Comparison of ENCODE assay signal across 9 cellular contexts in the genomic region with DNA sequence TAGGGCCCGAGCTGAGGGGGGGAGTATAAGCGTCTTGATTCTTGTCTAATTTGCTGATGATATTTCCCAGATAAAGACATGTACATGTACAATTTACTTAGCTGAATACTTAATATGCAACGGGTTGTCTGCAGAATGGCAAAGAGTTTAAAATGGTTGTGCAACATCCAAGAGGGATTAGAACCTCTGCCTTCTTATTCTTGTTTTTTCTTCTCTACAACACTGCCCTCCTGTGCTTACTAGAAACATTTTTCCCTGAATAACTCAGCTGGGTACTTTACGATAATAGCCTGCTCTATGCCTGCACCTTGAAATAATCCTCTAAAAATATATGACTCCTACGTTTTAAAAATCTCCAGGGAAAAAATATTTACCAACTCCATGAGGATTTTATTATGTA. TPM values are rescaled to one million over a fixed set of nuclear protein-coding genes. Genes with fewer than 3 reads are reported as not detected.
A peak's percentile ranks its signal among the peaks of the same experiment; 100 is the strongest.
DNase-seq lines count a peak whose midpoint lies in the region; ATAC-seq, FAIRE-seq and TF ChIP-seq lines count a peak whose summit lies in the region.
"Had no signal": no experiment of that assay in that cellular context is flagged by ENCODE, and none has a peak within 500 bp of the region (broad histone marks: within the 10 kb centered on the region; RNA-seq: fewer than 3 reads in every experiment).

No MANE protein-coding gene starts in this region.

- TF ChIP-seq CTCF in keratinocyte (optimal IDR thresholded peaks at IDR 0.05 in 1 of 3, IDR thresholded peaks at IDR 0.05 in 1 of 3, conservative IDR thresholded peaks at IDR 0.05 in 1 of 3; ENCODE audit: extremely low read depth in 1 of 3, insufficient read depth in 2 of 3, low read length in 3 of 3): peak in 2 of 3 experiments; percentile 29 to 36

- no peaks in the 10 kb centered on the region for H4K20me1 ChIP-seq in keratinocyte (ENCODE audit: control insufficient read depth, extremely low read depth, insufficient read depth, low read length)

- intact Hi-C loops in activated CD4-positive, alpha-beta T cell treated with anti-CD3 and anti-CD28 coated beads for 36 hours (cut with DNase I, micrococcal nuclease): no loop called here

- no peaks in the 10 kb centered on the region for H3K27me3 ChIP-seq in keratinocyte (ENCODE audit: control insufficient read depth, extremely low read depth, insufficient read depth, low read length)

- dilution Hi-C loops in keratinocyte (cut with MboI; ENCODE audit: extremely low pct_ligation_motif_present, low sequenced_read_pairs): no loop called here

- no peaks in the 10 kb centered on the region for H3K4me1 Mint-ChIP-seq in activated CD4-positive, alpha-beta T cell treated with anti-CD3 and anti-CD28 coated beads for 36 hours

- H3K9me3 ChIP-seq in keratinocyte (ENCODE audit: control insufficient read depth, low read depth, low read length): no peaks in the 10 kb centered on the region

- POLR2A ChIA-PET in activated CD4-positive, alpha-beta T cell treated with anti-CD3 and anti-CD28 coated beads for 36 hours (lab: Charles Lee): no interaction called here

- H3K36me3 ChIP-seq in keratinocyte (ENCODE audit: control insufficient read depth in 2 of 2, extremely low read depth in 1 of 2, insufficient read depth in 2 of 2, low read length in 2 of 2): no peaks in the 10 kb centered on the region

- H3K9me3 Mint-ChIP-seq in activated CD4-positive, alpha-beta T cell treated with anti-CD3 and anti-CD28 coated beads for 36 hours (ENCODE audit: low read depth): no peaks in the 10 kb centered on the region

- peaks cover 14% of the 10 kb centered on the region for H3K27me3 Mint-ChIP-seq in activated CD4-positive, alpha-beta T cell treated with anti-CD3 and anti-CD28 coated beads for 36 hours

- H3K4me3 ChIP-seq in keratinocyte (ENCODE audit: control insufficient read depth in 2 of 3, extremely low read depth in 1 of 3, insufficient read depth in 2 of 3, low read depth in 1 of 3, low read length in 3 of 3): no peak overlapping the region

- peak; percentile 2 for DNase-seq in DMS114 treated with DMSO at 0.1 percent for 48 hours (lab: John Stamatoyannopoulos, UW; ENCODE audit: unreplicated experiment)
- peak; percentile 16 for DNase-seq in SK-N-DZ (ENCODE audit: low spot score)
- DNase-seq in keratinocyte (ENCODE audit: low read depth, low spot score): no peak
- no peak for DNase-seq in NCI-H187 (lab: John Stamatoyannopoulos, UW)
- DNase-seq in caudate nucleus (lab: John Stamatoyannopoulos, UW): no peak
- no peak for DNase-seq in activated CD4-positive, alpha-beta T cell treated with anti-CD3 and anti-CD28 coated beads for 36 hours
- DNase-seq in C1 segment of cervical spinal cord (lab: John Stamatoyannopoulos, UW): no peak

- no peak overlapping the region for H3K9ac ChIP-seq in keratinocyte (ENCODE audit: control insufficient read depth, extremely low read depth, insufficient read depth, low read length)

- no peak overlapping the region for H3K27ac ChIP-seq in keratinocyte (ENCODE audit: control insufficient read depth, insufficient read depth, low read length)
- H3K27ac ChIP-seq in caudate nucleus (ENCODE audit: low read depth, low read length): no peak overlapping the region

- H3K4me1 ChIP-seq in keratinocyte (ENCODE audit: control insufficient read depth, extremely low read depth, insufficient read depth, low read length): no peaks in the 10 kb centered on the region

- no peak overlapping the region for H3K27ac Mint-ChIP-seq in activated CD4-positive, alpha-beta T cell treated with anti-CD3 and anti-CD28 coated beads for 36 hours
- H3K27ac Mint-ChIP-seq: activated naive CD8-positive, alpha-beta T cell had no signal

- no peaks in the 10 kb centered on the region for H3K36me3 Mint-ChIP-seq in activated CD4-positive, alpha-beta T cell treated with anti-CD3 and anti-CD28 coated beads for 36 hours (ENCODE audit: low read depth)
- H3K36me3 Mint-ChIP-seq: activated naive CD8-positive, alpha-beta T cell had no signal

- H2AFZ ChIP-seq in keratinocyte (ENCODE audit: control insufficient read depth, low read length): no peak overlapping the region

- CTCF ChIA-PET in activated CD4-positive, alpha-beta T cell treated with anti-CD3 and anti-CD28 coated beads for 36 hours (lab: Charles Lee): interaction anchor here (1.0 to 1.4 kb wide), 3 partner anchors 11 to 792 kb away, joined by 3 read pairs; no protein-coding TSS in a partner anchor

- H3K4me2 ChIP-seq in keratinocyte (ENCODE audit: control insufficient read depth, extremely low read depth, insufficient read depth, low read depth, low read length): no peak overlapping the region

- H3K4me3 Mint-ChIP-seq in activated CD4-positive, alpha-beta T cell treated with anti-CD3 and anti-CD28 coated beads for 36 hours: no peak overlapping the region
- H3K4me3 Mint-ChIP-seq: activated naive CD8-positive, alpha-beta T cell had no signal

- H3K9me1 ChIP-seq in keratinocyte (ENCODE audit: control insufficient read depth, extremely low read depth, insufficient read depth, low read length): no peaks in the 10 kb centered on the region

- H3K79me2 ChIP-seq in keratinocyte (ENCODE audit: control insufficient read depth, insufficient read depth, low read length): no peaks in the 10 kb centered on the region

- ATAC-seq in HG03159 (IDR thresholded peaks at IDR 0.05; ENCODE audit: unreplicated experiment): peak; percentile 52
- ATAC-seq in activated CD4-positive, alpha-beta T cell treated with anti-CD3 and anti-CD28 coated beads for 36 hours: no peak

- peak; percentile 58 for FAIRE-seq in keratinocyte (lab: Jason Lieb, UNC)

RNA-seq across cellular contexts. Expression of a gene that starts 41.8 kb away (rescaled TPM):
- 13.8 and 23.4 TPM in 2 replicates for polyA plus RNA-seq in SK-N-DZ (2014; cell fraction: cytosol; rRNA removed)
- 30.6 and 32.0 TPM in 2 replicates for polyA plus RNA-seq in SK-N-DZ (2014; cell fraction: nucleus; rRNA removed)
- 37.1 to 39.8 TPM (median 38.3 TPM) in 3 replicates for polyA plus RNA-seq in keratinocyte
- polyA plus RNA-seq in keratinocyte (2011; ENCODE audit: low read depth): 6.9 TPM
- 32.7 and 61.2 TPM in 2 replicates for polyA plus RNA-seq in keratinocyte (2011; cell fraction: cytosol; rRNA removed)
- polyA plus RNA-seq in keratinocyte (2011; cell fraction: nucleus; rRNA removed): 30.7 and 36.7 TPM in 2 replicates
- polyA plus RNA-seq in keratinocyte (2012; ENCODE audit: low replicate concordance): 24.8 and 26.7 TPM in 2 replicates
- 15.1 to 29.9 TPM (median 26.2 TPM) in 3 replicates for polyA minus RNA-seq in keratinocyte
- 19.4 TPM for polyA minus RNA-seq in keratinocyte (2011; cell fraction: cytosol; rRNA and poly(A)+ RNA removed)
- 9.4 and 15.5 TPM in 2 replicates for polyA minus RNA-seq in keratinocyte (2011; cell fraction: nucleus; rRNA and poly(A)+ RNA removed)
- 10 to 100 TPM; 20.2 to 28.4 TPM for total RNA-seq in activated CD4-positive, alpha-beta T cell treated with anti-CD3 and anti-CD28 coated beads for 36 hours

RNA-seq across cellular contexts. Expression of a gene that starts 41.9 kb away (rescaled TPM):
- polyA plus RNA-seq in SK-N-DZ (2014; cell fraction: cytosol; rRNA removed): 14.9 and 18.4 TPM in 2 replicates
- 10.2 and 27.1 TPM in 2 replicates for polyA plus RNA-seq in SK-N-DZ (2014; cell fraction: nucleus; rRNA removed)
- polyA plus RNA-seq in keratinocyte: 13.8 to 23.2 TPM (median 16.8 TPM) in 3 replicates
- 2.3 TPM for polyA plus RNA-seq in keratinocyte (2011; ENCODE audit: low read depth)
- polyA plus RNA-seq in keratinocyte (2011; cell fraction: cytosol; rRNA removed): 10.2 and 24.0 TPM in 2 replicates
- polyA plus RNA-seq in keratinocyte (2011; cell fraction: nucleus; rRNA removed): 14.7 and 19.3 TPM in 2 replicates
- polyA plus RNA-seq in keratinocyte (2012; ENCODE audit: low replicate concordance): 3.2 and 8.4 TPM in 2 replicates
- polyA minus RNA-seq in keratinocyte: 5.4 to 25.1 TPM (median 15.7 TPM) in 3 replicates
- polyA minus RNA-seq in keratinocyte (2011; cell fraction: cytosol; rRNA and poly(A)+ RNA removed): 13.8 TPM
- 17.7 and 29.1 TPM in 2 replicates for polyA minus RNA-seq in keratinocyte (2011; cell fraction: nucleus; rRNA and poly(A)+ RNA removed)
- 10 to 100 TPM; 16.1 to 16.3 TPM for total RNA-seq in activated CD4-positive, alpha-beta T cell treated with anti-CD3 and anti-CD28 coated beads for 36 hours

Comparison
In these comparisons a context has a peak if more than half of its experiments do, and no peak if none do; other contexts are left out.
1. DNase-seq: peak in DMS114 treated with DMSO at 0.1 percent for 48 hours (single experiment) and SK-N-DZ (single experiment); none in keratinocyte (single experiment), NCI-H187 (0 of 2), caudate nucleus (0 of 61), activated CD4-positive, alpha-beta T cell treated with anti-CD3 and anti-CD28 coated beads for 36 hours (single experiment) and C1 segment of cervical spinal cord (0 of 14).